In genomic region chr9:113563856-113564514, GRCh38 we compare ENCODE assay signal across 9 cellular contexts.
A peak's percentile ranks its signal among the peaks of the same experiment; 100 is the strongest.
DNase-seq lines count a peak whose midpoint lies in the region; ATAC-seq and TF ChIP-seq lines count a peak whose summit lies in the region.
"Had no signal": no experiment of that assay in that cellular context is flagged by ENCODE, and none has a peak within 500 bp of the region (broad histone marks: within the 10 kb centered on the region; RNA-seq: fewer than 3 reads in every experiment).

No MANE protein-coding gene starts in this region.

- H2AFZ ChIP-seq in neuronal stem cell (ENCODE audit: low read length) = peak overlapping the region; percentile 93

- no peaks in the 10 kb centered on the region for H3K79me1 ChIP-seq in neuronal stem cell (ENCODE audit: low read depth, low read length)

- H3K4me1 ChIP-seq in heart left ventricle (peaks cover 24 to 83% (median 72%) of the 10 kb centered on the region in 12 donors), esophagus muscularis mucosa (peaks cover 78 to 85% (median 79%) of the 10 kb centered on the region in 4 donors), neuronal stem cell (ENCODE audit: control insufficient read depth in 2 of 2, insufficient read depth in 1 of 2, low read depth in 1 of 2, low read length in 2 of 2) (peaks cover 20 to 25% of the 10 kb centered on the region in 2 donors), upper lobe of right lung (peaks cover 46% of the 10 kb centered on the region)

- H2BK12ac ChIP-seq in neuronal stem cell (ENCODE audit: low read length) = no peak overlapping the region

- H2BK5ac ChIP-seq in neuronal stem cell (ENCODE audit: low read length) = no peak overlapping the region

- no peak overlapping the region for H2AK5ac ChIP-seq in neuronal stem cell (ENCODE audit: low read depth, low read length)

- 69 to 77% (median 70%) methylated on average over 5 of the region's 5 CpGs for WGBS in heart left ventricle, 4 donors
- 70% methylated on average over 4 of the region's 5 CpGs for WGBS in esophagus muscularis mucosa
- WGBS in neuronal stem cell (ENCODE audit: extremely low coverage in 2 of 2, insufficient read length in 2 of 2, insufficient replicate concordance in 1 of 2), 2 donors = no CpG with 5 or more reads among the region's 5 CpGs

- DNase-seq in heart left ventricle (no peak), left ventricle myocardium superior (no peak), esophagus muscularis mucosa (ENCODE audit: extremely low spot score) (no peak), neuronal stem cell (ENCODE audit: low spot score) (no peak), upper lobe of right lung (peak; percentile 23), cerebellar nuclear complex (lab: John Stamatoyannopoulos, UW) (no peak), NOMO-1 treated with dmso at 0.1 percent for 144 hours (lab: John Stamatoyannopoulos, UW; ENCODE audit: unreplicated experiment) (no peak)
- DNase-seq in stimulated activated naive CD4-positive, alpha-beta T cell (lab: John Stamatoyannopoulos, UW) = no peak
- DNase-seq: activated CD8-positive, alpha-beta memory T cell treated with anti-CD3 and anti-CD28 coated beads, Interleukin-2, amount 50 U/mL, for 4 hours had no signal

- no peak overlapping the region for H3K4ac ChIP-seq in neuronal stem cell (ENCODE audit: low read length)

- TF ChIP-seq POLR2A in heart left ventricle (IDR thresholded peaks at IDR 0.05) (no peak), esophagus muscularis mucosa (IDR thresholded peaks at IDR 0.05; ENCODE audit: low read depth) (no peak)

- intact Hi-C loops in heart left ventricle (cut with DNase I) = loop anchor here in 1 of 10 donors (2.0 kb wide), 1 partner anchor 27 kb away; no protein-coding TSS in a partner anchor
- intact Hi-C loops in left ventricle myocardium superior (cut with micrococcal nuclease) = no loop called here
- intact Hi-C loops in esophagus muscularis mucosa (cut with DNase I) = loop anchor here (5.0 kb wide), 1 partner anchor 37 kb away; no protein-coding TSS in a partner anchor
- intact Hi-C loops in upper lobe of right lung (cut with DNase I) = no loop called here

- ATAC-seq in heart left ventricle (no peak), left ventricle myocardium superior (no peak), upper lobe of right lung (no peak)

- H3K18ac ChIP-seq in neuronal stem cell (ENCODE audit: low read length) = no peak overlapping the region

- H3K9me3 ChIP-seq in heart left ventricle = no peaks in the 10 kb centered on the region
- H3K9me3 ChIP-seq in esophagus muscularis mucosa = no peaks in the 10 kb centered on the region
- H3K9me3 ChIP-seq in neuronal stem cell (replicated peaks in 1 of 2; ENCODE audit: control insufficient read depth in 2 of 2, insufficient read depth in 1 of 2, low read depth in 1 of 2, low read length in 2 of 2) = no peaks in the 10 kb centered on the region
- no peaks in the 10 kb centered on the region for H3K9me3 ChIP-seq in upper lobe of right lung

- H3K23ac ChIP-seq in neuronal stem cell (ENCODE audit: low read depth, low read length, poor library complexity) = no peak overlapping the region

- no peak overlapping the region for H4K91ac ChIP-seq in neuronal stem cell (ENCODE audit: low read depth, low read length, poor library complexity)

- H3K4me3 ChIP-seq in heart left ventricle (peak overlapping the region in 4 of 12 donors; percentile 40 to 67 (median 46)), esophagus muscularis mucosa (peak overlapping the region in 1 of 4 donors; percentile 56), neuronal stem cell (ENCODE audit: low read length in 2 of 2) (no peak overlapping the region), upper lobe of right lung (no peak overlapping the region)

- no peak overlapping the region for H3K4me2 ChIP-seq in neuronal stem cell (ENCODE audit: insufficient read depth, low read length, poor library complexity, severe bottlenecking)

- H2BK120ac ChIP-seq in neuronal stem cell (ENCODE audit: low read depth, low read length) = no peak overlapping the region

- TF ChIP-seq EP300 in esophagus muscularis mucosa (IDR thresholded peaks at IDR 0.05) = no peak

- no peak for TF ChIP-seq CTCF in heart left ventricle (IDR thresholded peaks at IDR 0.05)
- TF ChIP-seq CTCF in esophagus muscularis mucosa (IDR thresholded peaks at IDR 0.05) = no peak
- TF ChIP-seq CTCF in upper lobe of right lung (IDR thresholded peaks at IDR 0.05) = no peak

- no peak overlapping the region for H3K14ac ChIP-seq in neuronal stem cell (ENCODE audit: low read length)

- H3K27me3 ChIP-seq in heart left ventricle = no peaks in the 10 kb centered on the region
- no peaks in the 10 kb centered on the region for H3K27me3 ChIP-seq in esophagus muscularis mucosa
- peaks cover 0 to 18% (median 0%) of the 10 kb centered on the region in 3 experiments for H3K27me3 ChIP-seq in neuronal stem cell (ENCODE audit: control insufficient read depth in 3 of 3, insufficient read depth in 3 of 3, low read depth in 1 of 3, low read length in 3 of 3)
- H3K27me3 ChIP-seq in upper lobe of right lung = no peaks in the 10 kb centered on the region

- peaks cover 0 to 4% (median 0%) of the 10 kb centered on the region in 9 donors for H3K36me3 ChIP-seq in heart left ventricle
- H3K36me3 ChIP-seq in esophagus muscularis mucosa = peaks cover 0 to 4% (median 0%) of the 10 kb centered on the region in 4 donors
- H3K36me3 ChIP-seq in neuronal stem cell (replicated peaks in 1 of 2; ENCODE audit: control insufficient read depth in 2 of 2, insufficient read depth in 2 of 2, low read length in 2 of 2) = no peaks in the 10 kb centered on the region
- H3K36me3 ChIP-seq in upper lobe of right lung = no peaks in the 10 kb centered on the region

- H3K27ac ChIP-seq in heart left ventricle = peak overlapping the region in 11 of 12 donors; percentile 83 to 99 (median 93)
- H3K27ac ChIP-seq in esophagus muscularis mucosa (replicated peaks in 1 of 4) = peak overlapping the region; percentile 77 to 92 (median 90)
- H3K27ac ChIP-seq in neuronal stem cell (replicated peaks; ENCODE audit: low read length) = no peak overlapping the region
- H3K27ac ChIP-seq in upper lobe of right lung = peak overlapping the region; percentile 81

- H3K9ac ChIP-seq in neuronal stem cell (ENCODE audit: low read depth, low read length, poor library complexity) = no peak overlapping the region

- H2BK15ac ChIP-seq in neuronal stem cell (ENCODE audit: low read length) = no peak overlapping the region

- no peak overlapping the region for H4K8ac ChIP-seq in neuronal stem cell (ENCODE audit: low read depth, low read length)
